ENCODE assay signal across 18 cellular contexts in genomic region chr13:43573787-43574562, GRCh38.
A peak's percentile ranks its signal among the peaks of the same experiment; 100 is the strongest.
DNase-seq lines count a peak whose midpoint lies in the region; ATAC-seq and TF ChIP-seq lines count a peak whose summit lies in the region.
"Had no signal": no experiment of that assay in that cellular context is flagged by ENCODE, and none has a peak within 500 bp of the region (broad histone marks: within the 10 kb centered on the region; RNA-seq: fewer than 3 reads in every experiment).

No MANE protein-coding gene starts in this region.

- H3K36me3 ChIP-seq in SJSA1, result no peaks in the 10 kb centered on the region
- H3K36me3 ChIP-seq in neural progenitor cell, result no peaks in the 10 kb centered on the region
- H3K36me3 ChIP-seq: HAP-1, heart right ventricle had no signal

- H3K4me3 Mint-ChIP-seq in neural progenitor cell, result no peak overlapping the region
- H3K4me3 Mint-ChIP-seq: activated CD8-positive, alpha-beta T cell treated with anti-CD3 and anti-CD28 coated beads, Interleukin-2, amount 10 ng/mL, durations not matched to agents 7 days and 5 days; natural killer cell; stimulated activated naive CD8-positive, alpha-beta T cell treated with anti-CD3 and anti-CD28 coated beads, Interleukin-15, Interleukin-2, amounts not matched to agents 100 ng/mL and 50 ng/mL, for 24 hours had no signal

- peaks cover 2% of the 10 kb centered on the region for H3K27me3 Mint-ChIP-seq in neural progenitor cell (ENCODE audit: insufficient read depth, low read depth)

- H3K27ac ChIP-seq in SJSA1 (peak overlapping the region; percentile 86), neural progenitor cell (no peak overlapping the region)

- H3K27me3 ChIP-seq in SJSA1 (replicated peaks), result no peaks in the 10 kb centered on the region
- H3K27me3 ChIP-seq in neural progenitor cell, result no peaks in the 10 kb centered on the region
- H3K27me3 ChIP-seq: heart right ventricle had no signal

- H3K4me2 ChIP-seq in neural progenitor cell, result no peak overlapping the region

- H3K79me2 ChIP-seq in neural progenitor cell (ENCODE audit: low read depth), result no peaks in the 10 kb centered on the region

- H4K20me1 ChIP-seq in neural progenitor cell (ENCODE audit: low read depth), result no peaks in the 10 kb centered on the region

- H3K9me3 ChIP-seq in SJSA1 (replicated peaks) (no peaks in the 10 kb centered on the region), neural progenitor cell (ENCODE audit: low read depth) (no peaks in the 10 kb centered on the region)
- H3K9me3 ChIP-seq: HAP-1, heart right ventricle had no signal

- no peaks in the 10 kb centered on the region for H3K9me3 Mint-ChIP-seq in neural progenitor cell
- H3K9me3 Mint-ChIP-seq: natural killer cell; stimulated activated naive CD8-positive, alpha-beta T cell treated with anti-CD3 and anti-CD28 coated beads, Interleukin-15, Interleukin-2, amounts not matched to agents 100 ng/mL and 50 ng/mL, for 24 hours had no signal

- H3K9ac ChIP-seq in neural progenitor cell, result no peak overlapping the region

- peaks cover 36% of the 10 kb centered on the region for H3K4me1 Mint-ChIP-seq in neural progenitor cell

- TF ChIP-seq CTCF in neural progenitor cell (IDR thresholded peaks at IDR 0.05), result no peak

- DNase-seq in NOMO-1 treated with DMSO at 0.1 percent for 48 hours (lab: John Stamatoyannopoulos, UW; ENCODE audit: unreplicated experiment) (peak; percentile 25), NOMO-1 treated with dmso at 0.1 percent for 144 hours (lab: John Stamatoyannopoulos, UW; ENCODE audit: unreplicated experiment) (no peak), SJSA1 (ENCODE audit: low read depth in 1 of 2, low spot score in 2 of 2) (no peak), globus pallidus (ENCODE audit: low spot score) (peak; percentile 67), superior temporal gyrus (ENCODE audit: extremely low spot score) (peak; percentile 63), neural progenitor cell (ENCODE audit: low spot score) (no peak), activated T-cell treated with anti-CD3 and anti-CD28 coated beads for 4 hours (no peak)
- DNase-seq: activated CD8-positive, alpha-beta T cell treated with anti-CD3 and anti-CD28 coated beads, Interleukin-2, amount 10 ng/mL, durations not matched to agents 7 days and 5 days; activated naive CD4-positive, alpha-beta T cell treated with Interleukin-2 at 50 U/mL for 16 hours; heart right ventricle; natural killer cell; NCI-H1694 treated with DMSO at 0.1 percent for 48 hours; NCI-H774; SHP77 treated with DMSO at 0.1 percent for 48 hours had no signal

- no peak for ATAC-seq in GM18868 (IDR thresholded peaks at IDR 0.05; ENCODE audit: unreplicated experiment)
- ATAC-seq: activated CD8-positive, alpha-beta T cell treated with anti-CD3 and anti-CD28 coated beads, Interleukin-2, amount 10 ng/mL, durations not matched to agents 7 days and 5 days; heart right ventricle; natural killer cell; sciatic nerve had no signal

- H3K4me1 ChIP-seq in SJSA1 (replicated peaks), result peaks cover 26% of the 10 kb centered on the region
- peaks cover 6% of the 10 kb centered on the region for H3K4me1 ChIP-seq in neural progenitor cell

- no peak overlapping the region for H2AFZ ChIP-seq in neural progenitor cell (replicated peaks)

- H3K4me3 ChIP-seq in SJSA1, result no peak overlapping the region
- no peak overlapping the region for H3K4me3 ChIP-seq in neural progenitor cell
- H3K4me3 ChIP-seq: HAP-1, heart right ventricle had no signal

- H3K36me3 Mint-ChIP-seq in neural progenitor cell, result no peaks in the 10 kb centered on the region
- H3K36me3 Mint-ChIP-seq: natural killer cell had no signal

- no peak overlapping the region for H3K27ac Mint-ChIP-seq in neural progenitor cell
- H3K27ac Mint-ChIP-seq: activated CD8-positive, alpha-beta T cell treated with anti-CD3 and anti-CD28 coated beads, Interleukin-2, amount 10 ng/mL, durations not matched to agents 7 days and 5 days; natural killer cell; stimulated activated naive CD8-positive, alpha-beta T cell treated with anti-CD3 and anti-CD28 coated beads, Interleukin-15, Interleukin-2, amounts not matched to agents 100 ng/mL and 50 ng/mL, for 24 hours had no signal

- no peaks in the 10 kb centered on the region for H3F3A ChIP-seq in neural progenitor cell (ENCODE audit: low read depth)

Comparison
In these comparisons a context has a peak if more than half of its experiments do, and no peak if none do; other contexts are left out.
1. DNase-seq: peak in NOMO-1 treated with DMSO at 0.1 percent for 48 hours (single experiment), globus pallidus (single experiment) and superior temporal gyrus (single experiment); none in NOMO-1 treated with dmso at 0.1 percent for 144 hours (single experiment), SJSA1 (0 of 2), neural progenitor cell (single experiment) and activated T-cell treated with anti-CD3 and anti-CD28 coated beads for 4 hours (single experiment).